In the genomic region with DNA sequence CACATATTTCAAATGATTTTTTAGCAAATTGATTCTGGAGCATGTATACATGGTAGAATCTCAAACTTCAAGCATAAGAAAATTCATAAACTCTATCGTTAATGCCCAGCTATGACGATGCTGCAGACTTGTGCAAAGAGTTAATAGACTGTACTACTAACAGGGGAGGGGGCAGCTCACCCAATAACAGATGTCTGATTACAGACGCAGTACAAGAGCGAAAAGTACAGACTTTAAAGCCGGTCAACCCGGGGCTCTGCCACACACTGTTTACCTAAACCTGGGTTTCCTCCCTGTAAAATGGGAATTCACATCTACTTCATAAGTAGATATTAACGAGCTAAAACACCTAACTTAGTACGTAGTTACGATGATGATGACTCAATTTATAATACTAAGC, we compare ENCODE assay signal across 8 cellular contexts. TPM values are rescaled to one million over a fixed set of nuclear protein-coding genes. Genes with fewer than 3 reads are reported as not detected.
DNase-seq lines count a peak whose midpoint lies in the region; ATAC-seq and TF ChIP-seq lines count a peak whose summit lies in the region.

No MANE protein-coding gene starts in this region.

- H3K27ac ChIP-seq in testis = peak overlapping the region; percentile 87 to 93

- TF ChIP-seq CTCF in testis (IDR thresholded peaks at IDR 0.05) = no peak

- H3K27ac Mint-ChIP-seq in T-helper 1 cell treated with Interleukin-12 subunit alpha and Interleukin-12 subunit beta and Interleukin-4 antibody, amounts not matched to agents 30 μg/mL and 1 μg/mL, for 36 hours = peak overlapping the region; percentile 98
- H3K27ac Mint-ChIP-seq in activated T-helper 1 cell treated with anti-CD3 and anti-CD28 coated beads, Interleukin-12 subunit alpha, Interleukin-12 subunit beta, Interleukin-2, Interleukin-4 antibody, amounts not matched to agents 30 ng/mL and 10 ng/mL and 1 ng/mL, durations not matched to agents 14 hours and 24 hours and 36 hours = peak overlapping the region; percentile 96

- H3K4me1 Mint-ChIP-seq in T-helper 1 cell treated with Interleukin-12 subunit alpha and Interleukin-12 subunit beta and Interleukin-4 antibody, amounts not matched to agents 30 μg/mL and 1 μg/mL, for 36 hours (ENCODE audit: low read depth) = peaks cover 22% of the 10 kb centered on the region
- H3K4me1 Mint-ChIP-seq in activated T-helper 1 cell treated with anti-CD3 and anti-CD28 coated beads, Interleukin-12 subunit alpha, Interleukin-12 subunit beta, Interleukin-2, Interleukin-4 antibody, amounts not matched to agents 30 ng/mL and 10 ng/mL and 1 ng/mL, durations not matched to agents 14 hours and 24 hours and 36 hours (ENCODE audit: low read depth) = peaks cover 27% of the 10 kb centered on the region

- no peak for TF ChIP-seq POLR2A in testis (IDR thresholded peaks at IDR 0.05)

- DNase-seq in T-helper 1 cell = no peak
- DNase-seq in activated T-helper 1 cell treated with anti-CD3 and anti-CD28 coated beads, Interleukin-12 subunit alpha, Interleukin-12 subunit beta, Interleukin-2, Interleukin-4 antibody, amounts not matched to agents 30 ng/mL and 10 ng/mL and 1 ng/mL, durations not matched to agents 14 hours and 24 hours and 36 hours (ENCODE audit: low spot score) = no peak
- DNase-seq in testis = no peak
- DNase-seq in KG1 (lab: John Stamatoyannopoulos, UW) = no peak
- no peak for DNase-seq in GM19240 (ENCODE audit: insufficient read length, low spot score)

- no peaks in the 10 kb centered on the region for H3K9me3 Mint-ChIP-seq in T-helper 1 cell treated with Interleukin-12 subunit alpha and Interleukin-12 subunit beta and Interleukin-4 antibody, amounts not matched to agents 30 μg/mL and 1 μg/mL, for 36 hours
- no peaks in the 10 kb centered on the region for H3K9me3 Mint-ChIP-seq in activated T-helper 1 cell treated with anti-CD3 and anti-CD28 coated beads, Interleukin-12 subunit alpha, Interleukin-12 subunit beta, Interleukin-2, Interleukin-4 antibody, amounts not matched to agents 30 ng/mL and 10 ng/mL and 1 ng/mL, durations not matched to agents 14 hours and 24 hours and 36 hours

- H3K9me3 ChIP-seq in iPS-18c (ENCODE audit: control insufficient read depth, insufficient read depth, low read length) = no peaks in the 10 kb centered on the region
- no peaks in the 10 kb centered on the region for H3K9me3 ChIP-seq in testis

- no peak for ATAC-seq in GM21447 (IDR thresholded peaks at IDR 0.05; ENCODE audit: unreplicated experiment)

- H3K4me1 ChIP-seq in testis = peaks cover 19% of the 10 kb centered on the region

- no peaks in the 10 kb centered on the region for H3K27me3 Mint-ChIP-seq in T-helper 1 cell treated with Interleukin-12 subunit alpha and Interleukin-12 subunit beta and Interleukin-4 antibody, amounts not matched to agents 30 μg/mL and 1 μg/mL, for 36 hours (ENCODE audit: low read depth)
- no peaks in the 10 kb centered on the region for H3K27me3 Mint-ChIP-seq in activated T-helper 1 cell treated with anti-CD3 and anti-CD28 coated beads, Interleukin-12 subunit alpha, Interleukin-12 subunit beta, Interleukin-2, Interleukin-4 antibody, amounts not matched to agents 30 ng/mL and 10 ng/mL and 1 ng/mL, durations not matched to agents 14 hours and 24 hours and 36 hours (ENCODE audit: insufficient read depth)

- H3K4me3 Mint-ChIP-seq in T-helper 1 cell treated with Interleukin-12 subunit alpha and Interleukin-12 subunit beta and Interleukin-4 antibody, amounts not matched to agents 30 μg/mL and 1 μg/mL, for 36 hours = peak overlapping the region; percentile 98
- peak overlapping the region; percentile 94 for H3K4me3 Mint-ChIP-seq in activated T-helper 1 cell treated with anti-CD3 and anti-CD28 coated beads, Interleukin-12 subunit alpha, Interleukin-12 subunit beta, Interleukin-2, Interleukin-4 antibody, amounts not matched to agents 30 ng/mL and 10 ng/mL and 1 ng/mL, durations not matched to agents 14 hours and 24 hours and 36 hours

- H3K4me3 ChIP-seq in iPS-18c (ENCODE audit: insufficient read depth, low read depth, low read length) = peak overlapping the region; percentile 97
- peak overlapping the region; percentile 92 to 95 for H3K4me3 ChIP-seq in testis

- peaks cover 7% of the 10 kb centered on the region for H3K36me3 Mint-ChIP-seq in T-helper 1 cell treated with Interleukin-12 subunit alpha and Interleukin-12 subunit beta and Interleukin-4 antibody, amounts not matched to agents 30 μg/mL and 1 μg/mL, for 36 hours (ENCODE audit: low read depth)
- peaks cover 3% of the 10 kb centered on the region for H3K36me3 Mint-ChIP-seq in activated T-helper 1 cell treated with anti-CD3 and anti-CD28 coated beads, Interleukin-12 subunit alpha, Interleukin-12 subunit beta, Interleukin-2, Interleukin-4 antibody, amounts not matched to agents 30 ng/mL and 10 ng/mL and 1 ng/mL, durations not matched to agents 14 hours and 24 hours and 36 hours (ENCODE audit: low read depth)

- 2% methylated on average over 9 of the region's 9 CpGs for WGBS in testis, 2 donors

- H3K27me3 ChIP-seq in testis = no peaks in the 10 kb centered on the region

- no peaks in the 10 kb centered on the region for H3K36me3 ChIP-seq in testis (ENCODE audit: low read depth, missing control alignments)

- intact Hi-C loops in activated T-helper 1 cell treated with anti-CD3 and anti-CD28 coated beads, Interleukin-12 subunit alpha, Interleukin-12 subunit beta, Interleukin-2, Interleukin-4 antibody, amounts not matched to agents 30 ng/mL and 10 ng/mL and 1 ng/mL, durations not matched to agents 14 hours and 24 hours and 36 hours (cut with micrococcal nuclease) = loop anchor here (5.0 to 10.0 kb wide), 2 partner anchors 586 to 1201 kb away; no protein-coding TSS in a partner anchor
- intact Hi-C loops in testis (cut with DNase I; ENCODE audit: low total_unique reads) = no loop called here

RNA-seq across cellular contexts. Expression of a gene that starts 0.7 kb away (rescaled TPM):
- total RNA-seq in activated T-helper 1 cell treated with anti-CD3 and anti-CD28 coated beads, Interleukin-12 subunit alpha, Interleukin-12 subunit beta, Interleukin-2, Interleukin-4 antibody, amounts not matched to agents 30 ng/mL and 10 ng/mL and 1 ng/mL, durations not matched to agents 14 hours and 24 hours and 36 hours = 7.5 and 7.6 TPM in 2 replicates
- total RNA-seq in testis = 10 to 100 TPM; 23.9 to 24.8 TPM
- 11.0 TPM for polyA plus RNA-seq in testis (ENCODE audit: insufficient read depth, low read depth, low replicate concordance)

RNA-seq across cellular contexts. Expression of a gene that starts 1.3 kb away (rescaled TPM):
- total RNA-seq in activated T-helper 1 cell treated with anti-CD3 and anti-CD28 coated beads, Interleukin-12 subunit alpha, Interleukin-12 subunit beta, Interleukin-2, Interleukin-4 antibody, amounts not matched to agents 30 ng/mL and 10 ng/mL and 1 ng/mL, durations not matched to agents 14 hours and 24 hours and 36 hours = 6.5 and 7.6 TPM in 2 replicates
- 1 to 10 TPM; 3.0 to 4.6 TPM for total RNA-seq in testis
- polyA plus RNA-seq in testis (ENCODE audit: insufficient read depth, low read depth, low replicate concordance) = 3.5 TPM

RNA-seq across cellular contexts. Expression of a gene that starts 1.3 kb away (rescaled TPM):
- total RNA-seq in activated T-helper 1 cell treated with anti-CD3 and anti-CD28 coated beads, Interleukin-12 subunit alpha, Interleukin-12 subunit beta, Interleukin-2, Interleukin-4 antibody, amounts not matched to agents 30 ng/mL and 10 ng/mL and 1 ng/mL, durations not matched to agents 14 hours and 24 hours and 36 hours = 21.7 and 23.7 TPM in 2 replicates
- 10 to 100 TPM; 17.3 to 18.9 TPM for total RNA-seq in testis
- 22.1 TPM for polyA plus RNA-seq in testis (ENCODE audit: insufficient read depth, low read depth, low replicate concordance)
